In the genomic region with DNA sequence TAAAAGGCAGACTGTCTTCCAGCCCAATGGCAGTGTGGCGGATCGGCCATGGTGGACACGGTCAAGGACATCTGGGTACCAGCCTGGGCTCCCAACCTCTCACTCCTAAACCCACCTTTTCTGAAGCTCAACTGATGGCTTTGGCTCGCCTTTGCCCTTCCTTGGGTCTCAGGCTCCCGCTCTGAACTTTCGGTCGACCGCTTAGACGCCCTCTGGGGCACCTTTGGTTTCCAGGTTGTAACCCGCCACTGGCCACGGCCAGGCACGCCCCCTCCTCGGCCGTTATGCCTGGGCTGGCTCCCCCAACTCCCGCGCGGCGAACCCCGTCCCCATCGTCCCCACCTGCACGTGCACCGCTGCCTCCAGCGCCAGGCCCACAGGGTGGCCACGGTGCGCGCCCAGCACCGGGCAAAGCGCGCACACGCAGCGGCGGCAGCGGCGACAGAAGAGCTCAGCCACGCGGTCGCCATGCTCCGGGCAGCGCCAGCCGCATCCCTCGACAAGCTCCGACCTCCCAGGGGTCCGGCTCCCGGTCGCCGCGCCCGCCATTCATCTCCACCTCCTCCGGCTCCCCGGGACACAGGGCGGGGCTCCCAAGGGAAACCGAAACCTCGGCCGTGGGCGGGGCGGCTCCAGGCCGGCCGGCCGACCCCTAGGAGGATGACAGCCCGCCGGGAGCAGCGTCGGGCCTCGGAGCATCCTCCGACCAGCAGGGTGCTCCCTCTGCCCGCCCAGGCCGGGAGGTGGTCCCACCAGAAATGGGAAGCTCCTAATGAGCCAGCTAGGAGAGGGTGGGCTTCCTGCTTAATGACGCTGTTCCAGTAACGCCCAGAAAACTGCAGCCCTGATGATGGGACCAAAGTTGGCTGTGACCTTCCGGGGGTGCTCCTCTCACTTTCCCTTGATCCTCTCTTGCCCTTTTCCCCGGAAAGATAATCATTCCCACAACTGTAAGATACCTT, we compare ENCODE assay signal across 1 cellular context.
TF ChIP-seq lines count a peak whose summit lies in the region.

A gene with protein sequence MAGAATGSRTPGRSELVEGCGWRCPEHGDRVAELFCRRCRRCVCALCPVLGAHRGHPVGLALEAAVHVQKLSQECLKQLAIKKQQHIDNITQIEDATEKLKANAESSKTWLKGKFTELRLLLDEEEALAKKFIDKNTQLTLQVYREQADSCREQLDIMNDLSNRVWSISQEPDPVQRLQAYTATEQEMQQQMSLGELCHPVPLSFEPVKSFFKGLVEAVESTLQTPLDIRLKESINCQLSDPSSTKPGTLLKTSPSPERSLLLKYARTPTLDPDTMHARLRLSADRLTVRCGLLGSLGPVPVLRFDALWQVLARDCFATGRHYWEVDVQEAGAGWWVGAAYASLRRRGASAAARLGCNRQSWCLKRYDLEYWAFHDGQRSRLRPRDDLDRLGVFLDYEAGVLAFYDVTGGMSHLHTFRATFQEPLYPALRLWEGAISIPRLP (minus strand): TSS at position 583 of the 962 bp plus-strand sequence. CDS start 34 bp downstream, at position 549.

TF ChIP-seq in HEK293, 187 proteins besides CTCF, POLR2A, EP300 and RAD21 (continued from another document and continues in another):
- TF ChIP-seq RBAK (tag by site-specific recombination; IDR thresholded peaks at IDR 0.05) (no peak), ZNF791 (tag by site-specific recombination; IDR thresholded peaks at IDR 0.05) (no peak), WT1 (tag by site-specific recombination; IDR thresholded peaks at IDR 0.05) (no peak), TRIM28 (IDR thresholded peaks at IDR 0.05; ENCODE audit: borderline replicate concordance, low read length) (no peak), ZBTB8A (tag by site-specific recombination; IDR thresholded peaks at IDR 0.05) (peak; percentile 68), ZNF501 (tag by site-specific recombination; IDR thresholded peaks at IDR 0.05) (no peak; the same call in 1 of the 2 replicates), ZNF529 (tag by site-specific recombination; IDR thresholded peaks at IDR 0.05; ENCODE audit: insufficient replicate concordance) (no peak), PATZ1 (tag by site-specific recombination; IDR thresholded peaks at IDR 0.05) (peak; percentile 70; the same call in 1 of the 2 replicates), ZNF747 (tag by site-specific recombination; IDR thresholded peaks at IDR 0.05) (no peak), KLF1 (tag by site-specific recombination; IDR thresholded peaks at IDR 0.05) (peak; percentile 72), OSR2 (tag by site-specific recombination; IDR thresholded peaks at IDR 0.05) (no peak), ZNF10 (tag by site-specific recombination; IDR thresholded peaks at IDR 0.05) (no peak), ZNF169 (tag by site-specific recombination; IDR thresholded peaks at IDR 0.05) (no peak), ZNF449 (tag by site-specific recombination; IDR thresholded peaks at IDR 0.05) (no peak), ZNF324 (tag by site-specific recombination; IDR thresholded peaks at IDR 0.05) (no peak), ZNF26 (tag by site-specific recombination; IDR thresholded peaks at IDR 0.05) (no peak), ZNF488 (tag by site-specific recombination; IDR thresholded peaks at IDR 0.05) (no peak), ZNF548 (tag by site-specific recombination; IDR thresholded peaks at IDR 0.05) (no peak), GLIS2 (tag by site-specific recombination; IDR thresholded peaks at IDR 0.05) (peak; percentile 88), ZNF768 (tag by site-specific recombination; IDR thresholded peaks at IDR 0.05) (no peak), ZNF274 (IDR thresholded peaks at IDR 0.05; ENCODE audit: low read length) (no peak), ZNF274 (tag by site-specific recombination; IDR thresholded peaks at IDR 0.05; ENCODE audit: borderline replicate concordance) (no peak), ZNF624 (tag by site-specific recombination; IDR thresholded peaks at IDR 0.05) (no peak), ZSCAN30 (tag by site-specific recombination; IDR thresholded peaks at IDR 0.05) (0 out of 2 replicates have a peak, but pooled peaks have one; percentile 12), ZFP69B (tag by site-specific recombination; IDR thresholded peaks at IDR 0.05) (peak; percentile 74), ZNF426 (tag by site-specific recombination; IDR thresholded peaks at IDR 0.05) (no peak), GLIS1 (tag by site-specific recombination; IDR thresholded peaks at IDR 0.05) (peak; percentile 78), SP7 (tag by site-specific recombination; IDR thresholded peaks at IDR 0.05) (no peak), TCF7L2 (IDR thresholded peaks at IDR 0.05; ENCODE audit: borderline replicate concordance, low read depth, low read length) (no peak), ZNF423 (tag by site-specific recombination; IDR thresholded peaks at IDR 0.05) (peak; percentile 89), ZNF157 (tag by site-specific recombination; IDR thresholded peaks at IDR 0.05) (no peak), KLF9 (tag by site-specific recombination; IDR thresholded peaks at IDR 0.05; ENCODE audit: low read depth) (peak; percentile 58; the same call in 1 of the 2 replicates), ZNF140 (tag by site-specific recombination; IDR thresholded peaks at IDR 0.05) (no peak), ZNF132 (tag by site-specific recombination; IDR thresholded peaks at IDR 0.05; ENCODE audit: borderline replicate concordance) (no peak), ZNF76 (tag by site-specific recombination; IDR thresholded peaks at IDR 0.05; ENCODE audit: borderline replicate concordance, low read depth) (peak; percentile 58; the same call in 1 of the 2 replicates), SETDB1 (IDR thresholded peaks at IDR 0.05; ENCODE audit: insufficient read length, low read length) (no peak), GFI1B (tag by site-specific recombination; IDR thresholded peaks at IDR 0.05) (no peak), ZNF23 (tag by site-specific recombination; IDR thresholded peaks at IDR 0.05; ENCODE audit: borderline replicate concordance) (no peak), ZXDB (tag by site-specific recombination; IDR thresholded peaks at IDR 0.05) (no peak), ZBTB44 (tag by site-specific recombination; IDR thresholded peaks at IDR 0.05) (no peak), BCL6B (tag by site-specific recombination; IDR thresholded peaks at IDR 0.05) (no peak), ZNF600 (tag by site-specific recombination; IDR thresholded peaks at IDR 0.05) (peak; percentile 65)
- TF ChIP-seq, protein P1, sequence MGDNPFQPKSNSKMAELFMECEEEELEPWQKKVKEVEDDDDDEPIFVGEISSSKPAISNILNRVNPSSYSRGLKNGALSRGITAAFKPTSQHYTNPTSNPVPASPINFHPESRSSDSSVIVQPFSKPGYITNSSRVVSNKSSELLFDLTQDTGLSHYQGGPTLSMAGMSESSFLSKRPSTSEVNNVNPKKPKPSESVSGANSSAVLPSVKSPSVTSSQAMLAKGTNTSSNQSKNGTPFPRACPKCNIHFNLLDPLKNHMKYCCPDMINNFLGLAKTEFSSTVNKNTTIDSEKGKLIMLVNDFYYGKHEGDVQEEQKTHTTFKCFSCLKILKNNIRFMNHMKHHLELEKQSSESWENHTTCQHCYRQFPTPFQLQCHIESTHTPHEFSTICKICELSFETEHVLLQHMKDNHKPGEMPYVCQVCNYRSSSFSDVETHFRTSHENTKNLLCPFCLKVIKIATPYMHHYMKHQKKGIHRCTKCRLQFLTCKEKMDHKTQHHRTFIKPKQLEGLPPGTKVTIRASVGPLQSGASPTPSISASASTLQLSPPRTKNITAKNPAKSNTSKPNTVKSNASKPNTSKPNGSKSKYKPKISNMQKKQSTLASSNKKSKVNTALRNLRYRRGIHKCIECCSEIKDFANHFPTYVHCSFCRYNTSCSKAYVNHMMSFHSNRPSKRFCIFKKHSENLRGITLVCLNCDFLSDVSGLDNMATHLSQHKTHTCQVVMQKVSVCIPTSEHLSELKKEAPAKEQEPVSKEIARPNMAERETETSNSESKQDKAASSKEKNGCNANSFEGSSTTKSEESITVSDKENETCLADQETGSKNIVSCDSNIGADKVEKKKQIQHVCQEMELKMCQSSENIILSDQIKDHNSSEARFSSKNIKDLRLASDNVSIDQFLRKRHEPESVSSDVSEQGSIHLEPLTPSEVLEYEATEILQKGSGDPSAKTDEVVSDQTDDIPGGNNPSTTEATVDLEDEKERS (tag by site-specific recombination; IDR thresholded peaks at IDR 0.05) = no peak
- TF ChIP-seq, protein P2, sequence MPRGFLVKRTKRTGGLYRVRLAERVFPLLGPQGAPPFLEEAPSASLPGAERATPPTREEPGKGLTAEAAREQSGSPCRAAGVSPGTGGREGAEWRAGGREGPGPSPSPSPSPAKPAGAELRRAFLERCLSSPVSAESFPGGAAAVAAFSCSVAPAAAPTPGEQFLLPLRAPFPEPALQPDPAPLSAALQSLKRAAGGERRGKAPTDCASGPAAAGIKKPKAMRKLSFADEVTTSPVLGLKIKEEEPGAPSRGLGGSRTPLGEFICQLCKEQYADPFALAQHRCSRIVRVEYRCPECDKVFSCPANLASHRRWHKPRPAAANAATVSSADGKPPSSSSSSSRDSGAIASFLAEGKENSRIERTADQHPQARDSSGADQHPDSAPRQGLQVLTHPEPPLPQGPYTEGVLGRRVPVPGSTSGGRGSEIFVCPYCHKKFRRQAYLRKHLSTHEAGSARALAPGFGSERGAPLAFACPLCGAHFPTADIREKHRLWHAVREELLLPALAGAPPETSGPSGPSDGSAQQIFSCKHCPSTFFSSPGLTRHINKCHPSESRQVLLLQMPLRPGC (tag by site-specific recombination; IDR thresholded peaks at IDR 0.05) = no peak
